In the genomic region with DNA sequence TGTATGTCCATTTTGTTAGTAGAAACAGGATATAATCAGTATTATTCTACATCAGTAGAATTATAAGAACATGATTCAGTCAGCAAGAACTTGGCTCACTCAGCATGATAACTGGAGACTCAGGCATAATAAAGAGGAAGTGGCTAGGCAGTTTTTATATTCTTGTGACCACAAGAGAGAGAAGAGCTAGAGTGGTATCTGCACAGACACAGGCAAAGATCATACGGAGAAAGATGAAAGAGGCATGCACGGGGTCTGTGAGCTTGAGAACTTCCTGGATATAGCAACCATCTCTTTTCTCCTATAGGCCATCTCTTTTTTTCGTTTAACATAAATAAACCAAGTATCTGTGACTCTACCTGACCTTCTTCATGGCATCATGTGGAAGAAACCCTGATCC, we compare ENCODE assay signal across 9 cellular contexts. TPM values are rescaled to one million over a fixed set of nuclear protein-coding genes. Genes with fewer than 3 reads are reported as not detected.
DNase-seq lines count a peak whose midpoint lies in the region; ATAC-seq and TF ChIP-seq lines count a peak whose summit lies in the region.
"Had no signal": no experiment of that assay in that cellular context is flagged by ENCODE, and none has a peak within 500 bp of the region (broad histone marks: within the 10 kb centered on the region; RNA-seq: fewer than 3 reads in every experiment).

No MANE protein-coding gene starts in this region.

- H3K4me1 ChIP-seq in suprapubic skin: peaks cover 36% of the 10 kb centered on the region

- no peaks in the 10 kb centered on the region for H3K27me3 ChIP-seq in suprapubic skin

- peak overlapping the region; percentile 67 for H3K4me3 Mint-ChIP-seq in activated CD4-positive, alpha-beta T cell treated with anti-CD3 and anti-CD28 coated beads, Interleukin-2, amount 10 ng/mL, durations not matched to agents 24 days and 14 days

- TF ChIP-seq EP300 in suprapubic skin (IDR thresholded peaks at IDR 0.05): no peak

- peak overlapping the region; percentile 68 for H3K27ac Mint-ChIP-seq in activated CD4-positive, alpha-beta T cell treated with anti-CD3 and anti-CD28 coated beads, Interleukin-2, amount 10 ng/mL, durations not matched to agents 24 days and 14 days

- peaks cover 47% of the 10 kb centered on the region for H3K4me1 Mint-ChIP-seq in activated CD4-positive, alpha-beta T cell treated with anti-CD3 and anti-CD28 coated beads, Interleukin-2, amount 10 ng/mL, durations not matched to agents 24 days and 14 days

- H3K27me3 Mint-ChIP-seq in activated CD4-positive, alpha-beta T cell treated with anti-CD3 and anti-CD28 coated beads, Interleukin-2, amount 10 ng/mL, durations not matched to agents 24 days and 14 days: no peaks in the 10 kb centered on the region

- no peak overlapping the region for H3K4me3 ChIP-seq in suprapubic skin

- no peaks in the 10 kb centered on the region for H3K36me3 ChIP-seq in suprapubic skin

- 64% methylated on average over 3 of the region's 3 CpGs for WGBS in suprapubic skin

- intact Hi-C loops in activated CD4-positive, alpha-beta T cell treated with anti-CD3 and anti-CD28 coated beads, Interleukin-2, amount 10 ng/mL, durations not matched to agents 24 days and 14 days (cut with micrococcal nuclease): loop anchor here (2.0 kb wide), 1 partner anchor 15 kb away; no protein-coding TSS in a partner anchor

- peak; percentile 77 for DNase-seq in GDM1 (lab: John Stamatoyannopoulos, UW)
- DNase-seq in activated CD4-positive, alpha-beta T cell treated with anti-CD3 and anti-CD28 coated beads, Interleukin-2, amount 10 ng/mL, durations not matched to agents 24 days and 14 days: peak; percentile 89
- peak; percentile 53 for DNase-seq in germinal center (ENCODE audit: low spot score)
- DNase-seq in suprapubic skin (ENCODE audit: low spot score in 2 of 2): no peak
- DNase-seq in COLO668 (lab: John Stamatoyannopoulos, UW; ENCODE audit: unreplicated experiment): no peak
- DNase-seq in NCI-H1048 (lab: John Stamatoyannopoulos, UW): no peak

- no peak for TF ChIP-seq POLR2A in suprapubic skin (IDR thresholded peaks at IDR 0.05)

- H3K27ac ChIP-seq in suprapubic skin: peak overlapping the region; percentile 44
- H3K27ac ChIP-seq: VCaP had no signal

- H3K9me3 ChIP-seq in suprapubic skin: no peaks in the 10 kb centered on the region

- no peak for TF ChIP-seq CTCF in suprapubic skin (IDR thresholded peaks at IDR 0.05)

- H3K9me3 Mint-ChIP-seq in activated CD4-positive, alpha-beta T cell treated with anti-CD3 and anti-CD28 coated beads, Interleukin-2, amount 10 ng/mL, durations not matched to agents 24 days and 14 days: peaks cover 4% of the 10 kb centered on the region

- H3K36me3 Mint-ChIP-seq in activated CD4-positive, alpha-beta T cell treated with anti-CD3 and anti-CD28 coated beads, Interleukin-2, amount 10 ng/mL, durations not matched to agents 24 days and 14 days (ENCODE audit: low read depth): peaks cover 2% of the 10 kb centered on the region

- ATAC-seq in GM21367 (IDR thresholded peaks at IDR 0.05; ENCODE audit: unreplicated experiment): peak; percentile 96
- ATAC-seq in HG03575 (IDR thresholded peaks at IDR 0.05; ENCODE audit: extremely low read depth, insufficient number of reproducible peaks, low FRiP score, unreplicated experiment): peak; percentile 95

RNA-seq across cellular contexts. Expression of gene MYO5A, which starts 46.8 kb away (rescaled TPM):
- total RNA-seq in activated CD4-positive, alpha-beta T cell treated with anti-CD3 and anti-CD28 coated beads, Interleukin-2, amount 10 ng/mL, durations not matched to agents 24 days and 14 days: 19.8 and 23.7 TPM in 2 replicates
- 10 to 100 TPM; 37.4 to 73.7 (median 47.0) TPM for total RNA-seq in suprapubic skin

Comparison
In these comparisons a context has a peak if more than half of its experiments do, and no peak if none do; other contexts are left out.
1. DNase-seq: peak in GDM1 (single experiment), activated CD4-positive, alpha-beta T cell treated with anti-CD3 and anti-CD28 coated beads, Interleukin-2, amount 10 ng/mL, durations not matched to agents 24 days and 14 days (single experiment) and germinal center (single experiment); none in suprapubic skin (0 of 2), COLO668 (single experiment) and NCI-H1048 (single experiment).